In the genomic region with DNA sequence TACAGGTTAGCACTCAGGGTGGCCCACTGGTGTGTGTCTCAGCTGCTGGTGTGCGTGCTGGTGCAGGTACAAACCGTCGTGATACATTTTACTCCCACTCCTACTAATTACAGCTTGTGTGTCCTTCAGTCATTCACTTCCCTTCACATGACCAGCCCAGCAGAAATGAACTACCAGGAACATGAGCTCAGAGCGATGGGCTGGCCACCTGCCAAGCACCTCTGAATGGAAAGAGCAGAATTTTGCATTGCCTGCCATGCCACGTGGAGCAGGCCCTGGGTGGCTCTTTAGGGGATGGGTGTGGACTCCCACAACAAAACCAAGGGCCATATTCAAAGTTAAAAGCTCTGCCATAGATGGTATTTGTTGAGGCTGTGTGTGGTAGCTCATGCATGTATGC, we compare ENCODE assay signal across 9 cellular contexts. TPM values are rescaled to one million over a fixed set of nuclear protein-coding genes. Genes with fewer than 3 reads are reported as not detected.
DNase-seq lines count a peak whose midpoint lies in the region; ATAC-seq and TF ChIP-seq lines count a peak whose summit lies in the region.
"Had no signal": no experiment of that assay in that cellular context is flagged by ENCODE, and none has a peak within 500 bp of the region (broad histone marks: within the 10 kb centered on the region; RNA-seq: fewer than 3 reads in every experiment).

No MANE protein-coding gene starts in this region.

- H3K9me2 ChIP-seq in OCI-LY7 (ENCODE audit: insufficient read depth, low read length), result no peaks in the 10 kb centered on the region

- H2AFZ ChIP-seq in OCI-LY7 (ENCODE audit: low read length), result no peak overlapping the region

- DNase-seq in DMS53 (lab: John Stamatoyannopoulos, UW), result peak; percentile 90
- peak; percentile 73 for DNase-seq in NCI-H2029 treated with DMSO at 0.1 percent for 48 hours (lab: John Stamatoyannopoulos, UW)
- DNase-seq in body of pancreas, result peak; percentile 69 to 83 (median 76)
- DNase-seq in lung microvascular endothelial cell (ENCODE audit: low read depth in 2 of 2), result peak; percentile 57 to 70
- DNase-seq in OCI-LY7 (ENCODE audit: low spot score), result no peak
- DNase-seq: stimulated activated CD4-positive, alpha-beta T cell treated with anti-CD3 and anti-CD28 coated beads, Interleukin-4, amount 100 ng/mL, for 4 hours had no signal

- H4K20me1 ChIP-seq in OCI-LY7 (ENCODE audit: insufficient read depth, low read length), result no peaks in the 10 kb centered on the region

- H3K9me3 ChIP-seq in body of pancreas (no peaks in the 10 kb centered on the region), OCI-LY7 (ENCODE audit: low read length) (no peaks in the 10 kb centered on the region)

- CTCF ChIA-PET in OCI-LY7 (lab: Charles Lee; ENCODE audit: unreplicated experiment), result no interaction called here

- TF ChIP-seq POLR2A in body of pancreas (IDR thresholded peaks at IDR 0.05), result no peak

- BruUV-seq in OCI-LY7 (replicated peaks; lab: Mats Ljungman, UMichigan), result no TSS peak

- H3K4me1 ChIP-seq in body of pancreas (peaks cover 54% of the 10 kb centered on the region), OCI-LY7 (ENCODE audit: insufficient read depth, low read length, poor library complexity, severe bottlenecking) (peaks cover 6% of the 10 kb centered on the region)

- H3K27ac ChIP-seq in body of pancreas, result no peak overlapping the region
- no peak overlapping the region for H3K27ac ChIP-seq in OCI-LY7 (ENCODE audit: low read depth, low read length, poor library complexity, severe bottlenecking)

- POLR2A ChIA-PET in OCI-LY7 (lab: Charles Lee), result interaction anchor here (0.7 to 1.7 kb wide), 5 partner anchors 10 to 111 kb away, joined by 3 to 5 read pairs (median 3); no protein-coding TSS in a partner anchor

- H3K4me3 ChIP-seq in body of pancreas (no peak overlapping the region), OCI-LY7 (ENCODE audit: low read depth, low read length, poor library complexity, severe bottlenecking) (no peak overlapping the region)

- H3K36me3 ChIP-seq in body of pancreas (replicated peaks in 1 of 2; ENCODE audit: insufficient read depth in 1 of 2, low read depth in 2 of 2) (no peaks in the 10 kb centered on the region), OCI-LY7 (ENCODE audit: insufficient read depth, low read length) (no peaks in the 10 kb centered on the region)

- intact Hi-C loops in body of pancreas (cut with DNase I), result no loop called here
- intact Hi-C loops in OCI-LY7 (cut with micrococcal nuclease; ENCODE audit: unreplicated experiment), result no loop called here

- H3K4me2 ChIP-seq in OCI-LY7 (ENCODE audit: low read length), result no peak overlapping the region

- peak; percentile 63 for ATAC-seq in body of pancreas
- ATAC-seq in GM21381 (IDR thresholded peaks at IDR 0.05; ENCODE audit: unreplicated experiment), result no peak
- no peak for ATAC-seq in GM18858 (IDR thresholded peaks at IDR 0.05; ENCODE audit: unreplicated experiment)
- no peak for ATAC-seq in HG03469 (IDR thresholded peaks at IDR 0.05; ENCODE audit: unreplicated experiment)

- WGBS in body of pancreas, 2 donors, result 23 to 43% methylated on average over 5 of the region's 5 CpGs

- TF ChIP-seq CTCF in body of pancreas (IDR thresholded peaks at IDR 0.05) (no peak), OCI-LY7 (conservative IDR thresholded peaks at IDR 0.05; ENCODE audit: low read length) (no peak)

- H3K27me3 ChIP-seq in body of pancreas, result no peaks in the 10 kb centered on the region

- H3K79me2 ChIP-seq in OCI-LY7 (ENCODE audit: insufficient read depth, low read depth, low read length), result no peaks in the 10 kb centered on the region

RNA-seq across cellular contexts. Expression of a gene that starts 58.9 kb away (rescaled TPM):
- total RNA-seq in body of pancreas (10 to 100 TPM in 1 of 2 donors, 1 to 10 TPM in 1; 6.0 to 39.2 TPM), lung microvascular endothelial cell (21.8 and 22.2 TPM in 2 replicates), OCI-LY7 (2022) (106 and 108 TPM in 2 replicates)
- 52.7 and 67.4 TPM in 2 replicates for total RNA-seq in OCI-LY7 (2014; rRNA removed; shearing (Covaris generic))
